8 cellular contexts compared by ENCODE assay signal in the genomic region with DNA sequence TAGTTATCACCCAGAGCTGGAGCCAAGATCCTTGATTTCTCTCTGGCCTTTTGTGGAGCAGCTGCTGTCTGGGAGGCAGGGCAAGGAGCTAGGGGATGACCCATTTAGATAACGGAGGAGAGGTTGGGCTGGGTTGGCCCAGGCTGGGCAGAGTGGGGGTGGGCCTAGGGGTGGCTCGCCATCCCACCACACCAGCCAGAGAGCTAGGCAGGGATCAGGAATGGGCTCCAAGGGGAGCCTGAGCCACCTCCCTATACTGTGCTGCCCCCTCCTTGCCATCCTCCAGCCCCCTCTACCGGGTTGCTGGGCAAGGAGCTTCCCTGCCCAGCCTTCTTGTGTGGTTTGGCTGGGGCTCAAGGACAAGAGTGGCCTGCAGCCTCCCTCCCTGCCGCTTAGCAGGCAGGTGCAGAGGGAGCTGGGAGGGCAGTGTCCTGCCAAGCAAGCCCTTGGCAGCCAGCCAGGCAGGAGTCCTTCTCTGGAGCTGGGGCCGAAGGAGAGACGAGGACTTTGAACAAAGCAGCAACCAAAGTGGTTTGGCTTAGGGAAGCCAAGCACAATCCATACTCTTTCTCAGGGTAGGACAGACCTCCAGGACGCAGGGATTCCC. TPM values are rescaled to one million over a fixed set of nuclear protein-coding genes. Genes with fewer than 3 reads are reported as not detected.
DNase-seq lines count a peak whose midpoint lies in the region; ATAC-seq and TF ChIP-seq lines count a peak whose summit lies in the region.

No MANE protein-coding gene starts in this region.

- H3K27ac Mint-ChIP-seq in CD8-positive, alpha-beta T cell = peak overlapping the region; percentile 96

- H3K36me3 ChIP-seq in CD8-positive, alpha-beta T cell (ENCODE audit: insufficient read depth, low read length) = no peaks in the 10 kb centered on the region
- no peaks in the 10 kb centered on the region for H3K36me3 ChIP-seq in adrenal gland (replicated peaks in 1 of 2)

- H3K4me1 Mint-ChIP-seq in CD8-positive, alpha-beta T cell (ENCODE audit: low read depth) = peaks cover 84% of the 10 kb centered on the region

- no peak for ATAC-seq in CD8-positive, alpha-beta T cell
- ATAC-seq in HG02678 (IDR thresholded peaks at IDR 0.05; ENCODE audit: unreplicated experiment) = no peak

- H3K9me3 ChIP-seq in CD8-positive, alpha-beta T cell (ENCODE audit: low read length) = no peaks in the 10 kb centered on the region
- no peaks in the 10 kb centered on the region for H3K9me3 ChIP-seq in adrenal gland (replicated peaks in 1 of 3)

- peaks cover 36% of the 10 kb centered on the region for H3K36me3 Mint-ChIP-seq in CD8-positive, alpha-beta T cell

- DNase-seq in CD8-positive, alpha-beta T cell = no peak
- DNase-seq in NCI-H1436 treated with DMSO at 0.1 percent for 48 hours (lab: John Stamatoyannopoulos, UW) = peak; percentile 38
- peak; percentile 84 to 96 (median 93) for DNase-seq in adrenal gland
- DNase-seq in substantia nigra (lab: John Stamatoyannopoulos, UW) = peak in 34 of 49 donors; percentile 15 to 93 (median 48)
- DNase-seq in KG1 (lab: John Stamatoyannopoulos, UW) = no peak
- DNase-seq in stimulated activated CD4-positive, alpha-beta T cell treated with anti-CD3 and anti-CD28 coated beads, Interleukin-15, amount 100 ng/mL, for 24 hours = no peak

- H3K27me3 ChIP-seq in CD8-positive, alpha-beta T cell (ENCODE audit: insufficient read depth, low read length) = no peaks in the 10 kb centered on the region
- H3K27me3 ChIP-seq in adrenal gland = no peaks in the 10 kb centered on the region
- no peaks in the 10 kb centered on the region for H3K27me3 ChIP-seq in layer of hippocampus (ENCODE audit: control insufficient read depth, insufficient read depth, low read length)

- no peak for TF ChIP-seq POLR2A in adrenal gland (IDR thresholded peaks at IDR 0.05)

- 19 to 35% (median 27%) methylated on average over 3 to 7 of the region's 7 CpGs for WGBS in adrenal gland, 4 donors

- no peak for TF ChIP-seq CTCF in CD8-positive, alpha-beta T cell (IDR thresholded peaks at IDR 0.05)
- no peak for TF ChIP-seq CTCF in adrenal gland (IDR thresholded peaks at IDR 0.05)

- peak overlapping the region; percentile 98 for H3K4me3 Mint-ChIP-seq in CD8-positive, alpha-beta T cell

- intact Hi-C loops in CD8-positive, alpha-beta T cell (cut with DNase I, micrococcal nuclease) = no loop called here
- intact Hi-C loops in adrenal gland (cut with DNase I) = no loop called here

- CTCF ChIA-PET in CD8-positive, alpha-beta T cell (lab: Charles Lee) = interaction anchor here (1.2 to 34.6 kb wide), 7 partner anchors 9 to 340 kb away, joined by 4 to 1393 read pairs (median 13); no protein-coding TSS in a partner anchor

- POLR2A ChIA-PET in CD8-positive, alpha-beta T cell (lab: Charles Lee) = interaction anchor here (1.0 to 12.3 kb wide), 4 partner anchors 18 to 43 kb away, joined by 3 to 161 read pairs (median 82); no protein-coding TSS in a partner anchor

- peaks cover 66% of the 10 kb centered on the region for H3K4me1 ChIP-seq in CD8-positive, alpha-beta T cell (ENCODE audit: insufficient read depth, low read length)
- peaks cover 49 to 85% of the 10 kb centered on the region in 2 donors for H3K4me1 ChIP-seq in adrenal gland (replicated peaks in 1 of 2)

- no peaks in the 10 kb centered on the region for H3K9me3 Mint-ChIP-seq in CD8-positive, alpha-beta T cell

- peak overlapping the region; percentile 73 for H3K4me3 ChIP-seq in CD8-positive, alpha-beta T cell (ENCODE audit: low read depth, low read length)
- peak overlapping the region in 1 of 4 donors; percentile 4 for H3K4me3 ChIP-seq in adrenal gland

- no peaks in the 10 kb centered on the region for H3K27me3 Mint-ChIP-seq in CD8-positive, alpha-beta T cell (ENCODE audit: low read depth)

- peak overlapping the region; percentile 28 for H3K27ac ChIP-seq in CD8-positive, alpha-beta T cell (ENCODE audit: low read depth, low read length)
- H3K27ac ChIP-seq in adrenal gland = peak overlapping the region in 4 of 5 donors; percentile 13 to 85 (median 70)
- peak overlapping the region; percentile 30 for H3K27ac ChIP-seq in layer of hippocampus (ENCODE audit: low read depth, low read length)
- H3K27ac ChIP-seq in substantia nigra (ENCODE audit: low read depth, low read length, poor library complexity, severe bottlenecking) = peak overlapping the region; percentile 27

RNA-seq across cellular contexts. Expression of a gene that starts 4.1 kb away (rescaled TPM):
- total RNA-seq in CD8-positive, alpha-beta T cell = 10 to 100 TPM; 17.1 to 18.3 TPM
- 1 to 10 TPM; 1.7 to 9.9 (median 7.2) TPM for total RNA-seq in adrenal gland
- 1 to 10 TPM in 2 of 3 donors, under 1 TPM in 1; 0.95 to 1.9 (median 1.8) TPM for polyA plus RNA-seq in adrenal gland

RNA-seq across cellular contexts. Expression of a gene that starts 39.3 kb away (rescaled TPM):
- not detected for total RNA-seq in CD8-positive, alpha-beta T cell
- 10 to 100 TPM; 18.2 to 74.9 (median 43.8) TPM for total RNA-seq in adrenal gland
- polyA plus RNA-seq in adrenal gland = 10 to 100 TPM; 24.6 to 60.9 (median 32.2) TPM

Comparison
In these comparisons a context has a peak if more than half of its experiments do, and no peak if none do; other contexts are left out.
1. DNase-seq: peak in NCI-H1436 treated with DMSO at 0.1 percent for 48 hours (single experiment), adrenal gland (7 of 7) and substantia nigra (34 of 49); none in CD8-positive, alpha-beta T cell (0 of 7), KG1 (single experiment) and stimulated activated CD4-positive, alpha-beta T cell treated with anti-CD3 and anti-CD28 coated beads, Interleukin-15, amount 100 ng/mL, for 24 hours (single experiment).
2. RNA of a gene that starts 39.3 kb away (total RNA-seq): 18.2 to 74.9 TPM in adrenal gland; not detected in CD8-positive, alpha-beta T cell; every median in the first group is over 10 times any median in the second.
3. Peak in every context shown above with its lines, with median percentiles within 50 percentile points of each other: H3K27ac ChIP-seq.